Comparison of ENCODE assay signal across 9 cellular contexts in the genomic region with DNA sequence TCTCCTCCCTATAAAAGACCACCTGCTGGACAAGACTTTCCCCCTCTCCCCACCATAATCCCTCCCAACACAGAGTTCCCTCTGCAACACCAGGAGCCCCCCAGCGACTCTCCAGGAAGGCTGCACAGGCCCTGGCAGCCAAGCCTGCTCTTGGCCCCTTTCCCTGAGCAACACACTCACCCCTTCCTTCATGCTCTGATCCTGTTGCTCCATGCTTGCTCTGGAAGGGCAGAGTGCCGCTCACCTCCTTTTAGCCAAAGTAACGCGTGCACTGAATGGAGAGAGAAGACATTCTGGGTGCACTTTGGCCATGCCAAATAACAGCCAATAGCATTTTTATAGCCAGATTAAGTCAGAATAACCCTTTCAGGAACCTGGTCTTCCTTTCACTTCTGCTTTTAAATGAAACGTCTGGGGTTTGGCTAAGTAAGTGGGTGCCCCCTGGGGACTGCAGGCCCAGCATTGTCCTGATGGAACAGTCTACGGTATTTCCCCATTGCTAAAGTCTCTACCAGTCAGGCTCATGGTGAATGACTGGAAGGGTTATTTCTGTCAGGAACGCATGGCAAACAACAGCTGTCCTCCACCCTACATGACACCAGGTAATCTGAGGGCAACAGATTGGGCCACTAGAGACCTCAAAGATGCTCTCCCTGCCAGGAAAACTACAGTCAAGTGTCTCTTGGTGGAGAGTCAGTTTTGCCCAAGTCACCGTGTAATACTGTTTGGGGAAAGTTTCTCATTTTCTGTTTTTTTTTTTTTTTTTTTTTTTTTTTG. TPM values are rescaled to one million over a fixed set of nuclear protein-coding genes. Genes with fewer than 3 reads are reported as not detected.
DNase-seq lines count a peak whose midpoint lies in the region; ATAC-seq and TF ChIP-seq lines count a peak whose summit lies in the region.
"Had no signal": no experiment of that assay in that cellular context is flagged by ENCODE, and none has a peak within 500 bp of the region (broad histone marks: within the 10 kb centered on the region; RNA-seq: fewer than 3 reads in every experiment).

A gene with protein sequence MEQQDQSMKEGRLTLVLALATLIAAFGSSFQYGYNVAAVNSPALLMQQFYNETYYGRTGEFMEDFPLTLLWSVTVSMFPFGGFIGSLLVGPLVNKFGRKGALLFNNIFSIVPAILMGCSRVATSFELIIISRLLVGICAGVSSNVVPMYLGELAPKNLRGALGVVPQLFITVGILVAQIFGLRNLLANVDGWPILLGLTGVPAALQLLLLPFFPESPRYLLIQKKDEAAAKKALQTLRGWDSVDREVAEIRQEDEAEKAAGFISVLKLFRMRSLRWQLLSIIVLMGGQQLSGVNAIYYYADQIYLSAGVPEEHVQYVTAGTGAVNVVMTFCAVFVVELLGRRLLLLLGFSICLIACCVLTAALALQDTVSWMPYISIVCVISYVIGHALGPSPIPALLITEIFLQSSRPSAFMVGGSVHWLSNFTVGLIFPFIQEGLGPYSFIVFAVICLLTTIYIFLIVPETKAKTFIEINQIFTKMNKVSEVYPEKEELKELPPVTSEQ (minus strand): TSS at position 312 of the 777 bp plus-strand sequence. CDS start 99 bp downstream, at position 213.

- DNase-seq in NCI-H510A treated with DMSO at 0.1 percent for 48 hours (lab: John Stamatoyannopoulos, UW): peak; percentile 48
- DNase-seq in NCI-H510A (lab: John Stamatoyannopoulos, UW): no peak
- peak; percentile 85 for DNase-seq in NCI-H524 treated with DMSO at 0.1 percent for 48 hours (lab: John Stamatoyannopoulos, UW)
- DNase-seq in fibroblast of mammary gland (ENCODE audit: low read depth): peak; percentile 54
- no peak for DNase-seq in chondrocyte (ENCODE audit: low spot score)
- DNase-seq in RKO (ENCODE audit: low spot score): no peak

- H3K4me3 Mint-ChIP-seq in chondrocyte (ENCODE audit: unreplicated experiment): no peak within 1 kb of the TSS

- H3K9ac ChIP-seq in skeletal muscle tissue (ENCODE audit: low read depth in 1 of 3, low read length in 3 of 3): peak within 1 kb of the TSS; percentile 81 to 97 (median 81)

- H3K36me3 ChIP-seq in skeletal muscle tissue (ENCODE audit: control insufficient read depth in 3 of 3, insufficient read depth in 3 of 3, low read length in 3 of 3): no peaks in the 10 kb centered on the region

- peaks cover 22% of the 10 kb centered on the region for H3K4me1 Mint-ChIP-seq in chondrocyte (ENCODE audit: low read depth)

- TF ChIP-seq CTCF in fibroblast of mammary gland (conservative IDR thresholded peaks at IDR 0.05; ENCODE audit: control insufficient read depth, insufficient read depth, low read depth, low read length) (no peak), chondrocyte (IDR thresholded peaks at IDR 0.05) (no peak)

- H3K27me3 ChIP-seq in skeletal muscle tissue (ENCODE audit: control insufficient read depth in 3 of 3, insufficient read depth in 3 of 3, low read length in 3 of 3): no peaks in the 10 kb centered on the region

- no peaks in the 10 kb centered on the region for H3K9me3 Mint-ChIP-seq in chondrocyte (ENCODE audit: low read depth)

- peaks cover 16% of the 10 kb centered on the region for H3K27me3 Mint-ChIP-seq in chondrocyte (ENCODE audit: low read depth)

- H3K9me3 ChIP-seq in skeletal muscle tissue (ENCODE audit: control insufficient read depth in 3 of 3, low read length in 3 of 3): no peaks in the 10 kb centered on the region
- H3K9me3 ChIP-seq: A549 had no signal

- peak; percentile 89 for ATAC-seq in HG02852 (IDR thresholded peaks at IDR 0.05; ENCODE audit: unreplicated experiment)
- ATAC-seq: A549 had no signal

- H3K27ac Mint-ChIP-seq in chondrocyte (ENCODE audit: unreplicated experiment): no peak within 1 kb of the TSS

- H3K27ac ChIP-seq in skeletal muscle tissue (ENCODE audit: low read depth, low read length): peak within 1 kb of the TSS; percentile 99
- H3K27ac ChIP-seq: A549 had no signal

- peaks cover 40 to 55% (median 55%) of the 10 kb centered on the region in 3 donors for H3K4me1 ChIP-seq in skeletal muscle tissue (ENCODE audit: control insufficient read depth in 3 of 3, insufficient read depth in 3 of 3, low read length in 3 of 3)
- H3K4me1 ChIP-seq: A549 had no signal

- peaks cover 1% of the 10 kb centered on the region for H3K36me3 Mint-ChIP-seq in chondrocyte (ENCODE audit: low read depth)

- H3K4me3 ChIP-seq in fibroblast of mammary gland (ENCODE audit: control insufficient read depth, low read depth, low read length): no peak within 1 kb of the TSS
- peak within 1 kb of the TSS; percentile 61 to 76 (median 71) for H3K4me3 ChIP-seq in skeletal muscle tissue (ENCODE audit: low read length in 3 of 3)
- H3K4me3 ChIP-seq: A549 had no signal

RNA-seq across cellular contexts. Expression of the gene that starts here (rescaled TPM):
- total RNA-seq in skeletal muscle tissue: 8.9 TPM
- 0.27 to 0.73 TPM (median 0.41 TPM) in 3 replicates for total RNA-seq in chondrocyte

Comparison
In these comparisons a context has a peak if more than half of its experiments do, and no peak if none do; other contexts are left out.
1. DNase-seq: peak in NCI-H510A treated with DMSO at 0.1 percent for 48 hours (single experiment), NCI-H524 treated with DMSO at 0.1 percent for 48 hours (single experiment) and fibroblast of mammary gland (single experiment); none in NCI-H510A (single experiment), chondrocyte (single experiment) and RKO (single experiment).